In the genomic region with DNA sequence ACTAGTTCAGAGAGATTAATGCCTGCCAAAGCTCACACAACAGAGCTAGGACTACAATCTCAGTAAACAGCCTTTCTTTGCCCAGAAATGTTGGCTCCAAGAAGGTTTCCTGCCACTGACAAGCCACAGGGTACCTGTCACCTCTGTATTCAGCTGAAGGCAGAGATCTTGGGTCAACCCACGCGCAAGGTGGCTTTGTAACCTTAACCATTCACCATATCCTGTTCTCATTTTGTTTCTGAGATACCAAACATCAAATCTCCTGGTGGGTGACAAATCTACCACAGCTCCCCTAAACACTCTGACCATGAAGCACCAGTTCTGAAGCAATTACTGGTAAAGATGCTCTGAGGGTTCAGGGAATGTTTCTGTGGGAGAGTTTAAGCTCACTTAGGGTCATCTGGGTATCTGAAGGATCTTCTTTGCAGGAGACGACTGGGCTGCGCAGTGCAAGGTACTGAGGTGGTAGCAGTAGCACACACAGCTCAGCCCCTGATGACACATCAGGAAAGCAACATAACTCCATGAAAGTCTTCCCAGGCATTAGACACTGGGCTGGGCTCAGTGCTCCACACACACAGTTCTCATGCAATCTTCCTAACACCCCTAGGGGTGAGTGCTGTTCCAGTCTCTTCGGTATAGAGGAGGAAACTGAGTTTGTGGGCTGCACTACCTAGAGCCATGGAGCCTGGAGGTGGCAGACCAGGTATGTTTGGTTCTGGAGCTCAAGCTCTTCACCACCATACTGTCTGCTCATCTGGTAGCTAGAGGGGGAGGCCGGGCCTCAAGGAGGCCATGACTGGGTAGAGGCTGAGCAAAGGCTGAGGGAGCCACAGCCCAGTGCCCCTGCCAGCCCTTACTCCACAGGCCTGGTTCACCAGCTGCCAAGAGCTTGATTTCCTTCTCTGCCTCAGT, we compare ENCODE assay signal across 12 cellular contexts. TPM values are rescaled to one million over a fixed set of nuclear protein-coding genes. Genes with fewer than 3 reads are reported as not detected.
A peak's percentile ranks its signal among the peaks of the same experiment; 100 is the strongest.
DNase-seq lines count a peak whose midpoint lies in the region; ATAC-seq lines count a peak whose summit lies in the region.
"Had no signal": no experiment of that assay in that cellular context is flagged by ENCODE, and none has a peak within 500 bp of the region (broad histone marks: within the 10 kb centered on the region; RNA-seq: fewer than 3 reads in every experiment).

No MANE protein-coding gene starts in this region.

- intact Hi-C loops in CD4-positive, alpha-beta memory T cell (cut with micrococcal nuclease): loop anchor here (2.0 kb wide), 1 partner anchor 44 kb away; a partner anchor contains a TSS

- CTCF ChIA-PET in CD4-positive, alpha-beta memory T cell (lab: Charles Lee; ENCODE audit: partially characterized antibody): interaction anchor here (0.9 to 5.1 kb wide), 16 partner anchors 9 to 284 kb away, joined by 3 to 37 read pairs (median 5); no protein-coding TSS in a partner anchor

- peaks cover 26 to 85% (median 56%) of the 10 kb centered on the region in 4 donors for H3K4me1 Mint-ChIP-seq in CD4-positive, alpha-beta memory T cell
- H3K4me1 Mint-ChIP-seq in activated naive CD8-positive, alpha-beta T cell treated with anti-CD3 and anti-CD28 coated beads, Interleukin-2, amount 50 U/mL, for 24 hours: peaks cover 80% of the 10 kb centered on the region

- POLR2A ChIA-PET in CD4-positive, alpha-beta memory T cell (lab: Charles Lee; ENCODE audit: partially characterized antibody): interaction anchor here (0.7 to 18.1 kb wide), 23 partner anchors 8 to 422 kb away, joined by 3 to 195 read pairs (median 5); a partner anchor contains a TSS

- peak; percentile 83 for ATAC-seq in activated naive CD8-positive, alpha-beta T cell treated with anti-CD3 and anti-CD28 coated beads, Interleukin-2, amount 50 U/mL, for 24 hours
- no peak for ATAC-seq in GM21381 (IDR thresholded peaks at IDR 0.05; ENCODE audit: unreplicated experiment)

- H3K9me3 Mint-ChIP-seq in CD4-positive, alpha-beta memory T cell: peaks cover 0 to under 1% (median 0%) of the 10 kb centered on the region in 8 donors
- H3K9me3 Mint-ChIP-seq in activated naive CD8-positive, alpha-beta T cell treated with anti-CD3 and anti-CD28 coated beads, Interleukin-2, amount 50 U/mL, for 24 hours: no peaks in the 10 kb centered on the region

- no peaks in the 10 kb centered on the region for H3K9me3 ChIP-seq in CD4-positive, alpha-beta memory T cell (ENCODE audit: control insufficient read depth in 1 of 2, low read length in 2 of 2)
- H3K9me3 ChIP-seq: esophagus muscularis mucosa had no signal

- H3K27ac ChIP-seq in CD4-positive, alpha-beta memory T cell (ENCODE audit: low read depth, low read length): no peak overlapping the region

- peaks cover 90% of the 10 kb centered on the region for H3K36me3 ChIP-seq in CD4-positive, alpha-beta memory T cell (ENCODE audit: insufficient read depth, low read length)

- peak; percentile 57 to 76 (median 67) for DNase-seq in CD4-positive, alpha-beta memory T cell
- DNase-seq in activated CD4-positive, alpha-beta T cell treated with anti-CD3 and anti-CD28 coated beads, Interleukin-2, amount 50 U/mL, for 1 hour: peak; percentile 21
- DNase-seq in activated naive CD8-positive, alpha-beta T cell treated with anti-CD3 and anti-CD28 coated beads, Interleukin-2, amount 50 U/mL, for 24 hours: peak; percentile 64
- peak; percentile 29 to 52 for DNase-seq in stimulated activated CD4-positive, alpha-beta T cell treated with anti-CD3 and anti-CD28 coated beads, Interleukin-4, amount 100 ng/mL, for 48 hours (ENCODE audit: low read depth in 2 of 2)
- DNase-seq in SKM-1 (lab: John Stamatoyannopoulos, UW; ENCODE audit: unreplicated experiment) (no peak), HuH-7.5 (ENCODE audit: low spot score) (no peak), AML-193 (lab: John Stamatoyannopoulos, UW) (no peak)
- DNase-seq: GF-D8, NCI-H2029 had no signal

- no peak overlapping the region for H3K4me3 ChIP-seq in CD4-positive, alpha-beta memory T cell (ENCODE audit: low read length in 2 of 2)
- H3K4me3 ChIP-seq: esophagus muscularis mucosa had no signal

- no peaks in the 10 kb centered on the region for H3K27me3 Mint-ChIP-seq in CD4-positive, alpha-beta memory T cell
- no peaks in the 10 kb centered on the region for H3K27me3 Mint-ChIP-seq in activated naive CD8-positive, alpha-beta T cell treated with anti-CD3 and anti-CD28 coated beads, Interleukin-2, amount 50 U/mL, for 24 hours

- peaks cover 90 to 92% of the 10 kb centered on the region in 2 donors for H3K36me3 Mint-ChIP-seq in CD4-positive, alpha-beta memory T cell
- peaks cover 84% of the 10 kb centered on the region for H3K36me3 Mint-ChIP-seq in activated naive CD8-positive, alpha-beta T cell treated with anti-CD3 and anti-CD28 coated beads, Interleukin-2, amount 50 U/mL, for 24 hours (ENCODE audit: low read depth)

- H3K4me1 ChIP-seq in CD4-positive, alpha-beta memory T cell (ENCODE audit: insufficient read depth, low read length): peaks cover 61% of the 10 kb centered on the region

- no peaks in the 10 kb centered on the region for H3K27me3 ChIP-seq in CD4-positive, alpha-beta memory T cell (ENCODE audit: insufficient read depth, low read length)
- H3K27me3 ChIP-seq: esophagus muscularis mucosa had no signal

- peak overlapping the region in 7 of 8 donors; percentile 17 to 79 (median 54) for H3K4me3 Mint-ChIP-seq in CD4-positive, alpha-beta memory T cell
- no peak overlapping the region for H3K4me3 Mint-ChIP-seq in activated naive CD8-positive, alpha-beta T cell treated with anti-CD3 and anti-CD28 coated beads, Interleukin-2, amount 50 U/mL, for 24 hours

- peak overlapping the region; percentile 55 to 93 (median 89) for H3K27ac Mint-ChIP-seq in CD4-positive, alpha-beta memory T cell
- H3K27ac Mint-ChIP-seq in activated naive CD8-positive, alpha-beta T cell treated with anti-CD3 and anti-CD28 coated beads, Interleukin-2, amount 50 U/mL, for 24 hours: peak overlapping the region; percentile 22

RNA-seq across cellular contexts. Expression of a gene that starts 7.7 kb away (rescaled TPM):
- 1 to 10 TPM; 8.6 to 9.6 TPM for total RNA-seq in CD4-positive, alpha-beta memory T cell
- 10 to 100 TPM in 1 of 2 donors, 1 to 10 TPM in 1; 6.1 to 13.6 TPM for polyA plus RNA-seq in CD4-positive, alpha-beta memory T cell
- total RNA-seq: HT1080 had no signal

RNA-seq across cellular contexts. Expression of a gene that starts 44.7 kb away (rescaled TPM):
- total RNA-seq in CD4-positive, alpha-beta memory T cell: 10 to 100 TPM; 42.5 to 43.3 TPM
- 10 to 100 TPM in 1 of 2 donors, under 1 TPM in 1; 0.73 to 10.8 TPM for polyA plus RNA-seq in CD4-positive, alpha-beta memory T cell

Comparison
In these comparisons a context has a peak if more than half of its experiments do, and no peak if none do; other contexts are left out.
1. DNase-seq: peak in CD4-positive, alpha-beta memory T cell (5 of 5), activated CD4-positive, alpha-beta T cell treated with anti-CD3 and anti-CD28 coated beads, Interleukin-2, amount 50 U/mL, for 1 hour (single experiment), activated naive CD8-positive, alpha-beta T cell treated with anti-CD3 and anti-CD28 coated beads, Interleukin-2, amount 50 U/mL, for 24 hours (single experiment) and stimulated activated CD4-positive, alpha-beta T cell treated with anti-CD3 and anti-CD28 coated beads, Interleukin-4, amount 100 ng/mL, for 48 hours (2 of 2); none in SKM-1 (single experiment), HuH-7.5 (single experiment) and AML-193 (0 of 2).